Comparison of ENCODE assay signal across 1 cellular context in genomic region chr5:150052326-150053230, GRCh38.
TF ChIP-seq lines count a peak whose summit lies in the region.

No MANE protein-coding gene starts in this region.

TF ChIP-seq in SK-N-SH, 30 proteins besides CTCF, POLR2A, EP300 and RAD21 (continued from another document):
- no peak for TF ChIP-seq EZH2phosphoT487 (IDR thresholded peaks at IDR 0.05; ENCODE audit: borderline replicate concordance, low read depth)
- TF ChIP-seq TCF12 (IDR thresholded peaks at IDR 0.05): no peak
